ENCODE assay signal across 34 cellular contexts in genomic region chrX:153408871-153409351, GRCh38. TPM values are rescaled to one million over a fixed set of nuclear protein-coding genes. Genes with fewer than 3 reads are reported as not detected.
"Had no signal": no experiment of that assay in that cellular context is flagged by ENCODE, and none has a peak within 500 bp of the region (broad histone marks: within the 10 kb centered on the region; RNA-seq: fewer than 3 reads in every experiment).

No MANE protein-coding gene starts in this region.

- H3K9me3 ChIP-seq: colonic mucosa, esophagus squamous epithelium, gastroesophageal sphincter had no signal

- H3K27ac ChIP-seq: brain microvascular endothelial cell, colonic mucosa, epithelial cell of prostate, esophagus squamous epithelium, gastroesophageal sphincter, WERI-Rb-1 had no signal

- ATAC-seq: activated CD4-positive, CD25-positive, alpha-beta regulatory T cell treated with anti-CD3 and anti-CD28 coated beads, Interleukin-2, amount 50 U/mL, for 24 hours; activated CD8-positive, alpha-beta T cell treated with anti-CD3 and anti-CD28 coated beads for 36 hours; activated T-cell treated with anti-CD3 and anti-CD28 coated beads, Interleukin-2, amount 50 U/mL, for 4 hours; activated T-helper 17 cell treated with anti-CD3 and anti-CD28 coated beads, Interleukin-2, amount 50 U/mL, for 72 hours; gastroesophageal sphincter; T-helper 17 cell had no signal

- H3K4me1 ChIP-seq: colonic mucosa had no signal

- DNase-seq: activated B cell treated with CpG ODN at 0.5 μM for 24 hours; activated CD4-positive, alpha-beta T cell treated with anti-CD3 and anti-CD28 coated beads for 48 hours; activated CD4-positive, alpha-beta T cell treated with anti-CD3 and anti-CD28 coated beads, Interleukin-2, amount 50 U/mL, for 1 hour; activated CD4-positive, alpha-beta T cell treated with anti-CD3 and anti-CD28 coated beads, Interleukin-2, amount 50 U/mL, for 48 hours; activated CD8-positive, alpha-beta memory T cell treated with anti-CD3 and anti-CD28 coated beads for 24 hours; activated CD8-positive, alpha-beta T cell treated with anti-CD3 and anti-CD28 coated beads for 36 hours; activated effector memory CD4-positive, alpha-beta T cell treated with Interleukin-2 at 50 U/mL for 16 hours; activated gamma-delta T cell treated with Interleukin-2 at 50 U/mL for 16 hours; activated naive CD4-positive, alpha-beta T cell treated with anti-CD3 and anti-CD28 coated beads, Interleukin-2, amount 50 U/mL, for 16 hours; activated naive CD4-positive, alpha-beta T cell treated with Interleukin-2 at 50 U/mL for 16 hours; activated T-cell treated with anti-CD3 and anti-CD28 coated beads, Interleukin-2, amount 50 U/mL, for 4 hours; amniotic stem cell; anterior cingulate cortex; brain microvascular endothelial cell; caudate nucleus; colonic mucosa; effector CD8-positive, alpha-beta T cell; esophagus squamous epithelium; foreskin melanocyte; T-helper 1 cell; T-helper 17 cell; T1000; WERI-Rb-1 had no signal

- H3K36me3 ChIP-seq: brain microvascular endothelial cell, colonic mucosa, esophagus squamous epithelium, gastroesophageal sphincter, WERI-Rb-1 had no signal

- H3K4me3 ChIP-seq: colonic mucosa, esophagus squamous epithelium, gastroesophageal sphincter had no signal

RNA-seq across cellular contexts. Expression of gene PNMA6E, which starts 7.8 kb away (rescaled TPM):
- total RNA-seq: activated B cell treated with CpG ODN at 0.5 μM for 24 hours; activated CD8-positive, alpha-beta T cell treated with anti-CD3 and anti-CD28 coated beads for 36 hours; activated T-cell treated with anti-CD3 and anti-CD28 coated beads, Interleukin-2, amount 50 U/mL, for 4 hours; activated T-helper 17 cell treated with anti-CD3 and anti-CD28 coated beads, Interleukin-2, amount 50 U/mL, for 72 hours; astrocyte; bronchial epithelial cell; colonic mucosa; dermis microvascular lymphatic vessel endothelial cell; endothelial cell of umbilical vein; esophagus squamous epithelium; fibroblast of lung; fibroblast of villous mesenchyme; gastroesophageal sphincter; glomerular endothelial cell; T-helper 17 cell had no signal
